22 cellular contexts compared by ENCODE assay signal in genomic region chr13:102606537-102607309, GRCh38.
"Had no signal": no experiment of that assay in that cellular context is flagged by ENCODE, and none has a peak within 500 bp of the region (broad histone marks: within the 10 kb centered on the region; RNA-seq: fewer than 3 reads in every experiment).

No MANE protein-coding gene starts in this region.

- H3K9me3 Mint-ChIP-seq: activated T-cell treated with anti-CD3 and anti-CD28 coated beads, Interleukin-2, amount 50 U/mL, for 4 hours; central memory CD8-positive, alpha-beta T cell; mesothelial cell of epicardium; neural progenitor cell had no signal

- H3K27ac Mint-ChIP-seq: mesothelial cell of epicardium, neural progenitor cell had no signal

- H3K4me3 Mint-ChIP-seq: activated T-cell treated with anti-CD3 and anti-CD28 coated beads, Interleukin-2, amount 50 U/mL, for 4 hours; central memory CD8-positive, alpha-beta T cell; mesothelial cell of epicardium; neural progenitor cell had no signal

- ATAC-seq: activated T-cell treated with anti-CD3 and anti-CD28 coated beads, Interleukin-2, amount 50 U/mL, for 4 hours; esophagus mucosa; gastrocnemius medialis; left lobe of liver; psoas muscle; right cardiac atrium; upper lobe of right lung had no signal

- DNase-seq: activated CD4-positive, alpha-beta T cell treated with anti-CD3 and anti-CD28 coated beads, Interleukin-2, amount 50 U/mL, for 4 hours; activated CD4-positive, CD25-positive, alpha-beta regulatory T cell treated with anti-CD3 and anti-CD28 coated beads, Interleukin-2, amount 50 U/mL, for 72 hours; activated gamma-delta T cell; activated T-cell treated with anti-CD3 and anti-CD28 coated beads, Interleukin-2, amount 50 U/mL, for 4 hours; aorta; colonic mucosa; gastrocnemius medialis; head of caudate nucleus; kidney; psoas muscle; right cardiac atrium; stimulated activated CD4-positive, alpha-beta T cell treated with anti-CD3 and anti-CD28 coated beads, Interleukin-2, amount 100 ng/mL, for 48 hours; stomach; T-helper 1 cell; T-helper 9 cell; testis; upper lobe of right lung had no signal

- H3K27me3 Mint-ChIP-seq: central memory CD8-positive, alpha-beta T cell had no signal
